Comparison of ENCODE assay signal across 1 cellular context in the genomic region with DNA sequence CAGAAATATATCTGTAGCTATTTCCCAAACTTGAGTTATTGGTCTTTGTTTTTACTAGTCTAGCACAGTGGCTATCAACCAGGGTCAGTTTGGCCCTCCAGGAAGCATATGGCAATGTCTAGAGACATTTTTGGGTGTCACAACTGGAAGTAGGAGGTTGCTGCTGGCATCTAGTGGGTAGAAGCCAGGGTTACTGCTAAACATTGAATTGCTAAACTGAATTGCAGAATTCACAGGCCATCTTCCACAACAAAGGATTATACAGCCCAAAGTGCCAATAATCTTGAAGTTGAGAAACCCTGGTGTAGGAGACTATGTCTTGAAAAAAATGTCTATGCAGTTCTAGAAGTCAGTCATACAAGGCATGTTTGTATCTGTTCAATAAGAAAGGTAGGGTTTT.
A peak's percentile ranks its signal among the peaks of the same experiment; 100 is the strongest.
TF ChIP-seq lines count a peak whose summit lies in the region.

No MANE protein-coding gene starts in this region.

TF ChIP-seq in HepG2, 621 proteins besides CTCF, POLR2A, EP300 and RAD21:
- TF ChIP-seq RBM22 (optimal IDR thresholded peaks at IDR 0.05; ENCODE audit: low read length) (peak; percentile 59), ZNF747 (CRISPR knock-in tag; IDR thresholded peaks at IDR 0.05; ENCODE audit: borderline replicate concordance) (0 out of 2 replicates have a peak, but pooled peaks have one; percentile 39), ZFP91 (CRISPR knock-in tag; IDR thresholded peaks at IDR 0.05; ENCODE audit: borderline replicate concordance) (no peak), ZNF781 (CRISPR knock-in tag; IDR thresholded peaks at IDR 0.05; ENCODE audit: borderline replicate concordance, not compliant biosample characterization) (no peak), KMT2A (CRISPR knock-in tag; IDR thresholded peaks at IDR 0.05) (no peak), RBFOX2 (IDR thresholded peaks at IDR 0.05; ENCODE audit: low read depth, low read length) (no peak), STAG1 (CRISPR knock-in tag; IDR thresholded peaks at IDR 0.05) (peak; percentile 34), ZNF337 (CRISPR knock-in tag; IDR thresholded peaks at IDR 0.05; ENCODE audit: borderline replicate concordance, low read depth) (peak; percentile 35; the same call in 1 of the 2 replicates), SRSF9 (IDR thresholded peaks at IDR 0.05; ENCODE audit: borderline replicate concordance, insufficient read depth, low read depth, low read length, poor library complexity, severe bottlenecking) (no peak), CREBL2 (CRISPR knock-in tag; IDR thresholded peaks at IDR 0.05; ENCODE audit: borderline replicate concordance) (no peak), SALL1 (CRISPR knock-in tag; IDR thresholded peaks at IDR 0.05) (no peak)
- TF ChIP-seq, protein P1, sequence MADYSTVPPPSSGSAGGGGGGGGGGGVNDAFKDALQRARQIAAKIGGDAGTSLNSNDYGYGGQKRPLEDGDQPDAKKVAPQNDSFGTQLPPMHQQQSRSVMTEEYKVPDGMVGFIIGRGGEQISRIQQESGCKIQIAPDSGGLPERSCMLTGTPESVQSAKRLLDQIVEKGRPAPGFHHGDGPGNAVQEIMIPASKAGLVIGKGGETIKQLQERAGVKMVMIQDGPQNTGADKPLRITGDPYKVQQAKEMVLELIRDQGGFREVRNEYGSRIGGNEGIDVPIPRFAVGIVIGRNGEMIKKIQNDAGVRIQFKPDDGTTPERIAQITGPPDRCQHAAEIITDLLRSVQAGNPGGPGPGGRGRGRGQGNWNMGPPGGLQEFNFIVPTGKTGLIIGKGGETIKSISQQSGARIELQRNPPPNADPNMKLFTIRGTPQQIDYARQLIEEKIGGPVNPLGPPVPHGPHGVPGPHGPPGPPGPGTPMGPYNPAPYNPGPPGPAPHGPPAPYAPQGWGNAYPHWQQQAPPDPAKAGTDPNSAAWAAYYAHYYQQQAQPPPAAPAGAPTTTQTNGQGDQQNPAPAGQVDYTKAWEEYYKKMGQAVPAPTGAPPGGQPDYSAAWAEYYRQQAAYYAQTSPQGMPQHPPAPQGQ (CRISPR knock-in tag; IDR thresholded peaks at IDR 0.05; ENCODE audit: borderline replicate concordance), result no peak
